In the genomic region with DNA sequence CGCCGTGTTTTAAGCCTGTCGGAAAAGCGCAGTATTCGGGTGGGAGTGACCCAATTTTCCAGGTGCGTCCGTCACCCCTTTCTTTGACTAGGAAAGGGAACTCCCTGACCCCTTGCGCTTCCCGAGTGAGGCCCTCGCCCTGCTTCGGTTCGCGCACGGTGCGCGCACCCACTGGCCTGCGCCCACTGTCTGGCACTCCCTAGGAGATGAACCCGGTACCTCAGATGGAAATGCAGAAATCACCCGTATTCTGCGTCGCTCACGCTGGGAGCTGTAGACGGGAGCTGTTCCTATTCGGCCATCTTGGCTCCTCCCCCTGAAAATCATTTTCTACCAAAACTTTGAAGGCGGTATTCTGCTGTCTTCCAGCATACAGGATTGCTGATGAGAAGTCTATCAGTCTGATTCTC, we compare ENCODE assay signal across 10 cellular contexts. TPM values are rescaled to one million over a fixed set of nuclear protein-coding genes. Genes with fewer than 3 reads are reported as not detected.
DNase-seq lines count a peak whose midpoint lies in the region; TF ChIP-seq lines count a peak whose summit lies in the region.
"Not testable (repeated sequence)": the region's sequence is repeated elsewhere in the genome, so short reads cannot be mapped to it uniquely, and the experiment has no call there.
"Had no signal": no experiment of that assay in that cellular context is flagged by ENCODE, and none has a peak within 500 bp of the region (broad histone marks: within the 10 kb centered on the region; RNA-seq: fewer than 3 reads in every experiment).

No MANE protein-coding gene starts in this region.

- H3K36me3 Mint-ChIP-seq in H9 (ENCODE audit: insufficient read depth in 1 of 3, low read depth in 3 of 3) (peaks cover 9 to 31% (median 14%) of the 10 kb centered on the region in 3 experiments), nephron progenitor cell (ENCODE audit: low read depth) (peaks cover 32% of the 10 kb centered on the region)
- H3K36me3 Mint-ChIP-seq in T-helper 1 cell treated with Interleukin-12 subunit alpha and Interleukin-12 subunit beta and Interleukin-4 antibody, amounts not matched to agents 30 μg/mL and 1 μg/mL, for 36 hours (ENCODE audit: low read depth); activated naive CD8-positive, alpha-beta T cell; endothelial cell (ENCODE audit: low read depth, unreplicated experiment); stimulated activated naive CD8-positive, alpha-beta T cell treated with anti-CD3 and anti-CD28 coated beads, Interleukin-15, Interleukin-2, amounts not matched to agents 100 ng/mL and 50 ng/mL, for 24 hours (ENCODE audit: low read depth): not testable (repeated sequence)

- not testable (repeated sequence) for H2BK20ac ChIP-seq in H9 (ENCODE audit: low read depth, low read length, poor library complexity, severe bottlenecking)

- not testable (repeated sequence) for H3K27me3 ChIP-seq in H9 (ENCODE audit: insufficient read depth, low read length); iPS-18a (ENCODE audit: control insufficient read depth, insufficient read depth, low read length)

- peak overlapping the region; percentile 55 for H4K8ac ChIP-seq in H9 (replicated peaks; ENCODE audit: insufficient read length, low read depth, low read length)

- H3K4me3 Mint-ChIP-seq in H9 (peak overlapping the region; percentile 84 to 85), endothelial cell (ENCODE audit: unreplicated experiment) (peak overlapping the region; percentile 82), nephron progenitor cell (peak overlapping the region; percentile 89)
- H3K4me3 Mint-ChIP-seq in T-helper 1 cell treated with Interleukin-12 subunit alpha and Interleukin-12 subunit beta and Interleukin-4 antibody, amounts not matched to agents 30 μg/mL and 1 μg/mL, for 36 hours: peak overlapping the region; percentile 53
- peak overlapping the region; percentile 30 for H3K4me3 Mint-ChIP-seq in activated naive CD8-positive, alpha-beta T cell
- H3K4me3 Mint-ChIP-seq in stimulated activated naive CD8-positive, alpha-beta T cell treated with anti-CD3 and anti-CD28 coated beads, Interleukin-15, Interleukin-2, amounts not matched to agents 100 ng/mL and 50 ng/mL, for 24 hours: peak overlapping the region; percentile 31

- not testable (repeated sequence) for H3K79me1 ChIP-seq in H9 (ENCODE audit: insufficient read depth, low read depth, low read length, poor library complexity, severe bottlenecking)

- not testable (repeated sequence) for H3K23ac ChIP-seq in H9 (ENCODE audit: insufficient read length, low read depth, low read length)

- H3K27ac ChIP-seq in H9 (ENCODE audit: insufficient read length, low read depth, low read length); iPS-18a (ENCODE audit: low read length): not testable (repeated sequence)

- H3K18ac ChIP-seq in H9 (ENCODE audit: insufficient read length, low read depth, low read length): peak overlapping the region; percentile 89

- not testable (repeated sequence) for H3K27me3 Mint-ChIP-seq in H9 (ENCODE audit: low read depth); T-helper 1 cell treated with Interleukin-12 subunit alpha and Interleukin-12 subunit beta and Interleukin-4 antibody, amounts not matched to agents 30 μg/mL and 1 μg/mL, for 36 hours (ENCODE audit: low read depth); endothelial cell (ENCODE audit: unreplicated experiment); nephron progenitor cell (ENCODE audit: low read depth, poor library complexity)
- H3K27me3 Mint-ChIP-seq in activated naive CD8-positive, alpha-beta T cell: peaks cover 24% of the 10 kb centered on the region
- H3K27me3 Mint-ChIP-seq in stimulated activated naive CD8-positive, alpha-beta T cell treated with anti-CD3 and anti-CD28 coated beads, Interleukin-15, Interleukin-2, amounts not matched to agents 100 ng/mL and 50 ng/mL, for 24 hours: peaks cover 25% of the 10 kb centered on the region

- not testable (repeated sequence) for TF ChIP-seq CTCF in H9 (conservative IDR thresholded peaks at IDR 0.05); endothelial cell (IDR thresholded peaks at IDR 0.05; ENCODE audit: unreplicated experiment); nephron progenitor cell (IDR thresholded peaks at IDR 0.05)

- not testable (repeated sequence) for H3K79me2 ChIP-seq in H9 (ENCODE audit: insufficient read depth, low read length)

- no CpG with 5 or more reads among the region's 25 CpGs for WGBS in H9 (ENCODE audit: extremely low coverage, insufficient read length, low lambda C conversion rate)

- not testable (repeated sequence) for H2AK5ac ChIP-seq in H9 (ENCODE audit: insufficient read length, low read length)

- H3K9ac ChIP-seq in H9 (ENCODE audit: extremely low read depth, insufficient read length, low read length) (peak overlapping the region; percentile 78), iPS-18a (ENCODE audit: low read length) (peak overlapping the region; percentile 58)

- peak overlapping the region; percentile 85 to 99 (median 98); a peak in 6 of 7 replicates for H3K27ac Mint-ChIP-seq in H9
- H3K27ac Mint-ChIP-seq in T-helper 1 cell treated with Interleukin-12 subunit alpha and Interleukin-12 subunit beta and Interleukin-4 antibody, amounts not matched to agents 30 μg/mL and 1 μg/mL, for 36 hours; activated naive CD8-positive, alpha-beta T cell; stimulated activated naive CD8-positive, alpha-beta T cell treated with anti-CD3 and anti-CD28 coated beads, Interleukin-15, Interleukin-2, amounts not matched to agents 100 ng/mL and 50 ng/mL, for 24 hours: not testable (repeated sequence)
- H3K27ac Mint-ChIP-seq in endothelial cell (ENCODE audit: unreplicated experiment): peak overlapping the region; percentile 24
- H3K27ac Mint-ChIP-seq in nephron progenitor cell: peak overlapping the region; percentile 72

- H3K56ac ChIP-seq in H9 (ENCODE audit: insufficient read length, low read depth, low read length): not testable (repeated sequence)

- H4K20me1 ChIP-seq in H9 (ENCODE audit: control insufficient read depth, insufficient read depth, insufficient read length): not testable (repeated sequence)

- not testable (repeated sequence) for H3K9me3 ChIP-seq in H9 (ENCODE audit: control insufficient read depth, low read depth, low read length); iPS-18a (ENCODE audit: control insufficient read depth, low read depth, low read length)

- peak overlapping the region; percentile 59 for H3K4me3 ChIP-seq in iPS-18a (ENCODE audit: low read length)

- not testable (repeated sequence) for H2AFZ ChIP-seq in H9 (ENCODE audit: low read length)

- peaks cover 11 to 21% of the 10 kb centered on the region in 2 experiments for H3K9me3 Mint-ChIP-seq in H9
- H3K9me3 Mint-ChIP-seq in T-helper 1 cell treated with Interleukin-12 subunit alpha and Interleukin-12 subunit beta and Interleukin-4 antibody, amounts not matched to agents 30 μg/mL and 1 μg/mL, for 36 hours; activated naive CD8-positive, alpha-beta T cell (ENCODE audit: low read depth); endothelial cell (ENCODE audit: unreplicated experiment); stimulated activated naive CD8-positive, alpha-beta T cell treated with anti-CD3 and anti-CD28 coated beads, Interleukin-15, Interleukin-2, amounts not matched to agents 100 ng/mL and 50 ng/mL, for 24 hours: not testable (repeated sequence)
- peaks cover 46% of the 10 kb centered on the region for H3K9me3 Mint-ChIP-seq in nephron progenitor cell

- H3K23me2 ChIP-seq in H9 (ENCODE audit: insufficient read length, low read depth, low read length, poor library complexity, severe bottlenecking): not testable (repeated sequence)

- H4K5ac ChIP-seq in H9 (ENCODE audit: insufficient read length, low read depth, low read length): not testable (repeated sequence)

- not testable (repeated sequence) for H3K36me3 ChIP-seq in iPS-18a (ENCODE audit: control insufficient read depth, low read depth, low read length)

- not testable (repeated sequence) for H2BK15ac ChIP-seq in H9 (ENCODE audit: low read depth, low read length)

- H3K4ac ChIP-seq in H9 (ENCODE audit: low read depth, low read length): not testable (repeated sequence)

- H3K4me2 ChIP-seq in H9 (ENCODE audit: insufficient read depth, insufficient read length, low read length): peak overlapping the region; percentile 53

- not testable (repeated sequence) for H2BK120ac ChIP-seq in H9 (ENCODE audit: low read depth, low read length, poor library complexity, severe bottlenecking)

- DNase-seq in H9; endothelial cell (ENCODE audit: low spot score); nephron progenitor cell: not testable (repeated sequence)
- DNase-seq in NCI-H2171 treated with DMSO at 0.1 percent for 48 hours (lab: John Stamatoyannopoulos, UW): peak; percentile 44

- H3T11ph ChIP-seq in H9 (ENCODE audit: low read length): peak overlapping the region; percentile 83

- H3K4me1 ChIP-seq in H9 (ENCODE audit: insufficient read depth, low read length) (peaks cover 11% of the 10 kb centered on the region; the same call in 1 of the 2 replicates), iPS-18a (ENCODE audit: control insufficient read depth, low read depth, low read length) (peaks cover 28% of the 10 kb centered on the region)

- not testable (repeated sequence) for H2BK5ac ChIP-seq in H9 (ENCODE audit: insufficient read length, low read length)

- H4K91ac ChIP-seq in H9 (ENCODE audit: insufficient read length, low read depth, low read length): not testable (repeated sequence)

- H3K4me1 Mint-ChIP-seq in H9 (peaks cover 42 to 55% of the 10 kb centered on the region in 2 experiments), nephron progenitor cell (peaks cover 46% of the 10 kb centered on the region)
- not testable (repeated sequence) for H3K4me1 Mint-ChIP-seq in T-helper 1 cell treated with Interleukin-12 subunit alpha and Interleukin-12 subunit beta and Interleukin-4 antibody, amounts not matched to agents 30 μg/mL and 1 μg/mL, for 36 hours (ENCODE audit: low read depth); activated naive CD8-positive, alpha-beta T cell (ENCODE audit: low read depth); endothelial cell (ENCODE audit: unreplicated experiment); stimulated activated naive CD8-positive, alpha-beta T cell treated with anti-CD3 and anti-CD28 coated beads, Interleukin-15, Interleukin-2, amounts not matched to agents 100 ng/mL and 50 ng/mL, for 24 hours (ENCODE audit: low read depth)

- H2BK12ac ChIP-seq in H9 (ENCODE audit: insufficient read length, low read depth, low read length): not testable (repeated sequence)

- H3K14ac ChIP-seq in H9 (ENCODE audit: insufficient read depth, low read length): peak overlapping the region; percentile 98

RNA-seq across cellular contexts. Expression of a gene that starts 40.4 kb away (rescaled TPM):
- 16.6 and 18.1 TPM in 2 replicates for total RNA-seq in H9 (2021)
- total RNA-seq in endothelial cell (ENCODE audit: unreplicated experiment): 50.4 TPM

RNA-seq across cellular contexts. Expression of a gene that starts 59.7 kb away (rescaled TPM):
- 0.17 and 0.39 TPM in 2 replicates for total RNA-seq in H9 (2021)
- total RNA-seq in endothelial cell (ENCODE audit: unreplicated experiment): 0.44 TPM
- total RNA-seq: activated CD8-positive, alpha-beta memory T cell treated with anti-CD3 and anti-CD28 coated beads, Interleukin-2, amount 10 ng/mL, durations not matched to agents 7 days and 5 days; pulmonary artery endothelial cell had no signal

Comparison
In these comparisons a context has a peak if more than half of its experiments do, and no peak if none do; other contexts are left out.
1. H3K4me3 Mint-ChIP-seq: peak in every context shown above with its lines; median percentile 89 in nephron progenitor cell; 84 in H9; 82 in endothelial cell; 53 in T-helper 1 cell treated with Interleukin-12 subunit alpha and Interleukin-12 subunit beta and Interleukin-4 antibody, amounts not matched to agents 30 μg/mL and 1 μg/mL, for 36 hours; 31 in stimulated activated naive CD8-positive, alpha-beta T cell treated with anti-CD3 and anti-CD28 coated beads, Interleukin-15, Interleukin-2, amounts not matched to agents 100 ng/mL and 50 ng/mL, for 24 hours; 30 in activated naive CD8-positive, alpha-beta T cell.